Comparison of ENCODE assay signal across 28 cellular contexts in the genomic region with DNA sequence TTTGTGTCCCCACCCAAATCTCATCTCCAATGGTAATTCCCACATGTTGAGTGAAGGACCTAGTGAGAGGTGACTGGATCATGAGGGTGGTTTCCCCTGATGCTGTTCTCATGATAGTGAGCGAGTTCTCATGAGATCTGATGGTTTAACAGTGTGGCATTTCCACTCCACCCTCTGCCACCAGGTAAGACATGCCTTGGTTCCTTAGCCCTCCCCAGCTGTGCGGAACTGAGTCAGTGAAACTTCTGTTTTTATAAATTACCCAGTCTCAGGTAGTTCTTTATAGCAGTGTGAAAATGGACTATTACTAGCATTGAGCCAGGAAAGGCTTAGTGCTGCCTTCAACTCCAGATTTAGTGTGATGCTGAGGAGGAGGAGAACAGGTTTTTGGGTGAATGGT.
"Had no signal": no experiment of that assay in that cellular context is flagged by ENCODE, and none has a peak within 500 bp of the region (broad histone marks: within the 10 kb centered on the region; RNA-seq: fewer than 3 reads in every experiment).

No MANE protein-coding gene starts in this region.

- H3K4me1 ChIP-seq: ascending aorta, foreskin keratinocyte, gastrocnemius medialis had no signal

- H3K9me3 ChIP-seq: ascending aorta, gastrocnemius medialis had no signal

- H3K4me3 ChIP-seq: ascending aorta, coronary artery, dorsolateral prefrontal cortex, gastrocnemius medialis had no signal

- H3K27ac ChIP-seq: ascending aorta, brain microvascular endothelial cell, coronary artery, dorsolateral prefrontal cortex, foreskin keratinocyte, gastrocnemius medialis, WERI-Rb-1 had no signal

- DNase-seq: activated B cell treated with CpG ODN at 0.5 μM for 24 hours; activated CD4-positive, alpha-beta T cell treated with anti-CD3 and anti-CD28 coated beads for 48 hours; activated CD4-positive, alpha-beta T cell treated with anti-CD3 and anti-CD28 coated beads, Interleukin-2, amount 50 U/mL, for 1 hour; activated CD4-positive, alpha-beta T cell treated with anti-CD3 and anti-CD28 coated beads, Interleukin-2, amount 50 U/mL, for 48 hours; activated CD8-positive, alpha-beta memory T cell treated with anti-CD3 and anti-CD28 coated beads for 24 hours; activated CD8-positive, alpha-beta T cell treated with anti-CD3 and anti-CD28 coated beads for 36 hours; activated effector memory CD4-positive, alpha-beta T cell treated with Interleukin-2 at 50 U/mL for 16 hours; activated gamma-delta T cell treated with Interleukin-2 at 50 U/mL for 16 hours; activated naive CD4-positive, alpha-beta T cell treated with anti-CD3 and anti-CD28 coated beads, Interleukin-2, amount 50 U/mL, for 16 hours; activated naive CD4-positive, alpha-beta T cell treated with Interleukin-2 at 50 U/mL for 16 hours; activated T-cell treated with anti-CD3 and anti-CD28 coated beads, Interleukin-2, amount 50 U/mL, for 4 hours; amniotic stem cell; brain microvascular endothelial cell; dorsolateral prefrontal cortex; effector memory CD4-positive, alpha-beta T cell; endodermal cell; foreskin keratinocyte; gastrocnemius medialis; glutamatergic neuron; T-helper 1 cell; T-helper 17 cell; T1000; WERI-Rb-1 had no signal

- H3K27me3 ChIP-seq: ascending aorta, brain microvascular endothelial cell, foreskin keratinocyte, gastrocnemius medialis had no signal

- H3K36me3 ChIP-seq: ascending aorta, brain microvascular endothelial cell, gastrocnemius medialis, WERI-Rb-1 had no signal

- ATAC-seq: activated CD4-positive, CD25-positive, alpha-beta regulatory T cell treated with anti-CD3 and anti-CD28 coated beads, Interleukin-2, amount 50 U/mL, for 24 hours; activated CD8-positive, alpha-beta T cell treated with anti-CD3 and anti-CD28 coated beads for 36 hours; activated T-cell treated with anti-CD3 and anti-CD28 coated beads, Interleukin-2, amount 50 U/mL, for 4 hours; activated T-helper 17 cell treated with anti-CD3 and anti-CD28 coated beads, Interleukin-2, amount 50 U/mL, for 72 hours; esophagus mucosa; foreskin keratinocyte; gastrocnemius medialis; T-helper 17 cell had no signal
